ENCODE assay signal across 8 cellular contexts in the genomic region with DNA sequence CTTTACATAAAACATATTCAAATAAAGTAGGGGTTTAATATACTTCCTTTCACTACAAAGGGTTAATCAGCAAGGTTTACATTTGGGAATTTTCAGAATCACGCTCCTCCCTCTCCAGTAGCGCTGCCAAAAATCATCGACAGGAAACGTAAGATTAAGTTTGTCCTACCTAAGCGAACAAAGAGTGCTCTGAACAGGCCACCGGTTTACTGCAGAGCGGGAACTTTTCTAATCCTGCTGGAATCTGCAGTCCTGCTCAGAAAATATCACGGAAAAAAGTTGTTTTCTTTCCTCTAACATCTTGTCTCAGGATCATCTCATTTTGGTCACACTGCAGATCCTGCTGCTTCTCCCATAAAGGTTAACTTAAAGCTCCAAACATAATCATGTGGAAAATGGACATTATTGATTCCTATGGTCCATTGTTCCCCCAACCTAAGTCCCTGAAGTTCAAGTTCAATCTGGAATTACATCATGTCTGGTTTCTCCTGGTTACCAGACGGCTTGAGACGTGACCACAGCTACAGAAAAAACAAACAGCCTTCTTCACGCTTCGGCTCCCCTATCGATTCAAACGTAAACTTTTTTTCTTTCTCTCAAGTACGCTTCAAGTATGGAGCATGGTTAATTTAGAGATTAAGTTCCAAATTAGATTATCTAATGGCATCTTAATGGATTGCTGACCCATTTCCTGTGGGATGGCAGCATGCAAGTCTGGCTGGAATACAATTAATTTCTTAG.
DNase-seq lines count a peak whose midpoint lies in the region; ATAC-seq and TF ChIP-seq lines count a peak whose summit lies in the region.
"Had no signal": no experiment of that assay in that cellular context is flagged by ENCODE, and none has a peak within 500 bp of the region (broad histone marks: within the 10 kb centered on the region; RNA-seq: fewer than 3 reads in every experiment).

No MANE protein-coding gene starts in this region.

- no peaks in the 10 kb centered on the region for H3K27me3 ChIP-seq in layer of hippocampus (ENCODE audit: control insufficient read depth, insufficient read depth, low read length)

- DNase-seq in NCI-H187 treated with DMSO at 0.1 percent for 48 hours (lab: John Stamatoyannopoulos, UW) (peak; percentile 57), NK-92 (lab: John Stamatoyannopoulos, UW; ENCODE audit: unreplicated experiment) (no peak), NOMO-1 (lab: John Stamatoyannopoulos, UW; ENCODE audit: unreplicated experiment in 2 of 2) (no peak)

- no peaks in the 10 kb centered on the region for H3K27me3 Mint-ChIP-seq in brain

- no peak overlapping the region for H3K4me3 ChIP-seq in urinary bladder (ENCODE audit: low read depth, low read length)

- peak overlapping the region; percentile 24 for H3K27ac ChIP-seq in layer of hippocampus (ENCODE audit: low read depth, low read length)
- H3K27ac ChIP-seq in urinary bladder (ENCODE audit: low read depth) = peak overlapping the region; percentile 66

- H3K4me3 Mint-ChIP-seq in brain = peak overlapping the region; percentile 53 to 81 (median 78)

- peaks cover 20% of the 10 kb centered on the region for H3K36me3 Mint-ChIP-seq in brain

- no peaks in the 10 kb centered on the region for H3K4me1 ChIP-seq in urinary bladder (ENCODE audit: insufficient read depth)

- 10% methylated on average over 15 of the region's 15 CpGs for WGBS in urinary bladder

- ATAC-seq in HG03520 (IDR thresholded peaks at IDR 0.05; ENCODE audit: unreplicated experiment) = no peak
- ATAC-seq: HCT116 had no signal

- H3K36me3 ChIP-seq in urinary bladder (ENCODE audit: insufficient read depth) = no peaks in the 10 kb centered on the region

- TF ChIP-seq CTCF in brain (conservative IDR thresholded peaks at IDR 0.05) = no peak

- peaks cover 66% of the 10 kb centered on the region for H3K4me1 Mint-ChIP-seq in brain

- H3K9me3 Mint-ChIP-seq in brain = no peaks in the 10 kb centered on the region

- peak overlapping the region; percentile 36 to 96 (median 85) for H3K27ac Mint-ChIP-seq in brain
